ENCODE assay signal across 1 cellular context in the genomic region with DNA sequence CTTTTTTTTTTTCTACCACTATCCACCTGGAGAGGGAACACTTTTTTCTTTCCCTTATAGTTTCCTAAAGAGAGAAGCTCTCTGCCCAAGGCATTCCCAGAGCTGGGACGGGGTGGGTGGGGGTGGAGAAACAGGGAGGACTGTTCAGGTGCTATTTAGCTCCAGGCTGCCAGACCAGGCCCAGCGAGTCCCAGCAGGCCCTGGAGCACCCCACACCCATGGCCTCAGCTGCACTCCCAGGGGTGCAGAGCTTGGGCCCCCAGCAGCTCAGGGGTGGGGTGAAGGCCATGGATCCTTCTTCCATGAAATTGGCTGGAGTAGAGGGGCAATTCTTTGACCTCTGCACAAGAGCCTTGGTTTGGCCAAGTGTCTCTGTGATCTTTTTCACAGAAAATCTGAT.
TF ChIP-seq lines count a peak whose summit lies in the region.

No MANE protein-coding gene starts in this region.

TF ChIP-seq in H1, 55 proteins besides CTCF, POLR2A, EP300 and RAD21:
- TF ChIP-seq, protein P1, sequence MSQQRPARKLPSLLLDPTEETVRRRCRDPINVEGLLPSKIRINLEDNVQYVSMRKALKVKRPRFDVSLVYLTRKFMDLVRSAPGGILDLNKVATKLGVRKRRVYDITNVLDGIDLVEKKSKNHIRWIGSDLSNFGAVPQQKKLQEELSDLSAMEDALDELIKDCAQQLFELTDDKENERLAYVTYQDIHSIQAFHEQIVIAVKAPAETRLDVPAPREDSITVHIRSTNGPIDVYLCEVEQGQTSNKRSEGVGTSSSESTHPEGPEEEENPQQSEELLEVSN (IDR thresholded peaks at IDR 0.05) = no peak
- TF ChIP-seq EZH2 (IDR thresholded peaks at IDR 0.05; ENCODE audit: low read depth, low read length, severe bottlenecking) (no peak), SP2 (IDR thresholded peaks at IDR 0.05; ENCODE audit: low read length) (no peak), EGR1 (IDR thresholded peaks at IDR 0.05; ENCODE audit: borderline replicate concordance, low read depth, low read length) (no peak), SRF (IDR thresholded peaks at IDR 0.05; ENCODE audit: low read depth, low read length) (no peak), KDM1A (IDR thresholded peaks at IDR 0.05; ENCODE audit: borderline replicate concordance, low read length) (no peak), SP1 (IDR thresholded peaks at IDR 0.05; ENCODE audit: low read depth, low read length) (no peak), HDAC2 (IDR thresholded peaks at IDR 0.05; ENCODE audit: borderline replicate concordance in 1 of 2, low read depth in 2 of 2, low read length in 2 of 2) (no peak), RBBP5 (IDR thresholded peaks at IDR 0.05; ENCODE audit: borderline replicate concordance, low read depth, low read length) (no peak), POLR2AphosphoS5 (IDR thresholded peaks at IDR 0.05; ENCODE audit: low read depth, low read length) (no peak), SIX5 (IDR thresholded peaks at IDR 0.05; ENCODE audit: low read depth, low read length) (no peak), CEBPB (IDR thresholded peaks at IDR 0.05; ENCODE audit: low read depth, low read length) (no peak)
- TF ChIP-seq, protein P2, sequence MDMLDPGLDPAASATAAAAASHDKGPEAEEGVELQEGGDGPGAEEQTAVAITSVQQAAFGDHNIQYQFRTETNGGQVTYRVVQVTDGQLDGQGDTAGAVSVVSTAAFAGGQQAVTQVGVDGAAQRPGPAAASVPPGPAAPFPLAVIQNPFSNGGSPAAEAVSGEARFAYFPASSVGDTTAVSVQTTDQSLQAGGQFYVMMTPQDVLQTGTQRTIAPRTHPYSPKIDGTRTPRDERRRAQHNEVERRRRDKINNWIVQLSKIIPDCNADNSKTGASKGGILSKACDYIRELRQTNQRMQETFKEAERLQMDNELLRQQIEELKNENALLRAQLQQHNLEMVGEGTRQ (IDR thresholded peaks at IDR 0.05; ENCODE audit: low read length) = no peak
